In genomic region chrX:154047266-154047665, GRCh38 we compare ENCODE assay signal across 12 cellular contexts. TPM values are rescaled to one million over a fixed set of nuclear protein-coding genes. Genes with fewer than 3 reads are reported as not detected.
A peak's percentile ranks its signal among the peaks of the same experiment; 100 is the strongest.
DNase-seq lines count a peak whose midpoint lies in the region; ATAC-seq and TF ChIP-seq lines count a peak whose summit lies in the region.
"Had no signal": no experiment of that assay in that cellular context is flagged by ENCODE, and none has a peak within 500 bp of the region (broad histone marks: within the 10 kb centered on the region; RNA-seq: fewer than 3 reads in every experiment).

No MANE protein-coding gene starts in this region.

- peaks cover 41% of the 10 kb centered on the region for H3K36me3 Mint-ChIP-seq in central memory CD8-positive, alpha-beta T cell (ENCODE audit: insufficient read depth)
- peaks cover 0 to 9% of the 10 kb centered on the region in 2 donors for H3K36me3 Mint-ChIP-seq in naive B cell
- H3K36me3 Mint-ChIP-seq in activated T-cell treated with anti-CD3 and anti-CD28 coated beads, Interleukin-2, amount 50 U/mL, for 4 hours (ENCODE audit: insufficient read depth) = peaks cover 15% of the 10 kb centered on the region

- H3K27ac Mint-ChIP-seq in central memory CD8-positive, alpha-beta T cell (ENCODE audit: low read depth) = peak overlapping the region; percentile 50
- H3K27ac Mint-ChIP-seq in naive B cell = peak overlapping the region in 4 of 6 donors; percentile 45 to 84 (median 60)

- no peaks in the 10 kb centered on the region for H3K9me3 Mint-ChIP-seq in central memory CD8-positive, alpha-beta T cell
- H3K9me3 Mint-ChIP-seq in naive B cell = no peaks in the 10 kb centered on the region
- no peaks in the 10 kb centered on the region for H3K9me3 Mint-ChIP-seq in activated T-cell treated with anti-CD3 and anti-CD28 coated beads, Interleukin-2, amount 50 U/mL, for 4 hours

- ATAC-seq in central memory CD8-positive, alpha-beta T cell (replicated peaks; ENCODE audit: extremely low read depth, poor library complexity, severe bottlenecking) = no peak
- ATAC-seq in naive B cell (ENCODE audit: low read depth in 2 of 2) (no peak), GM18861 (IDR thresholded peaks at IDR 0.05; ENCODE audit: unreplicated experiment) (no peak)
- no peak for ATAC-seq in activated T-cell treated with anti-CD3 and anti-CD28 coated beads, Interleukin-2, amount 50 U/mL, for 4 hours
- ATAC-seq: PC-3 had no signal

- H3K9me3 ChIP-seq in left ventricle myocardium inferior (replicated peaks) (no peaks in the 10 kb centered on the region), SJCRH30 (replicated peaks) (no peaks in the 10 kb centered on the region)

- WGBS in urinary bladder = 16% methylated on average over 3 of the region's 3 CpGs

- no peak overlapping the region for H3K4me3 ChIP-seq in left ventricle myocardium inferior
- H3K4me3 ChIP-seq in urinary bladder (ENCODE audit: low read depth, low read length) = no peak overlapping the region
- no peak overlapping the region for H3K4me3 ChIP-seq in SJCRH30
- H3K4me3 ChIP-seq: coronary artery had no signal

- H3K4me1 ChIP-seq in left ventricle myocardium inferior = peaks cover 97% of the 10 kb centered on the region
- H3K4me1 ChIP-seq in urinary bladder (ENCODE audit: insufficient read depth) = no peaks in the 10 kb centered on the region
- no peaks in the 10 kb centered on the region for H3K4me1 ChIP-seq in SJCRH30

- H3K4me1 Mint-ChIP-seq in central memory CD8-positive, alpha-beta T cell = peaks cover 51% of the 10 kb centered on the region
- H3K4me1 Mint-ChIP-seq in naive B cell = peaks cover 17 to 31% (median 21%) of the 10 kb centered on the region in 3 donors
- peaks cover 41% of the 10 kb centered on the region for H3K4me1 Mint-ChIP-seq in activated T-cell treated with anti-CD3 and anti-CD28 coated beads, Interleukin-2, amount 50 U/mL, for 4 hours (ENCODE audit: low read depth)

- DNase-seq in left ventricle myocardium inferior (no peak), cardiac septum (ENCODE audit: low spot score) (no peak), naive B cell (no peak), SJCRH30 (no peak)
- no peak for DNase-seq in central memory CD8-positive, alpha-beta T cell (ENCODE audit: low spot score in 2 of 2)
- no peak for DNase-seq in activated T-cell treated with anti-CD3 and anti-CD28 coated beads, Interleukin-2, amount 50 U/mL, for 4 hours
- DNase-seq: NCI-H2227 treated with DMSO at 0.1 percent for 48 hours, PC-3 had no signal

- H3K27me3 Mint-ChIP-seq in central memory CD8-positive, alpha-beta T cell = no peaks in the 10 kb centered on the region
- peaks cover 0 to 7% (median 0%) of the 10 kb centered on the region in 3 donors for H3K27me3 Mint-ChIP-seq in naive B cell
- no peaks in the 10 kb centered on the region for H3K27me3 Mint-ChIP-seq in activated T-cell treated with anti-CD3 and anti-CD28 coated beads, Interleukin-2, amount 50 U/mL, for 4 hours (ENCODE audit: low read depth)
- H3K27me3 Mint-ChIP-seq: B cell had no signal

- intact Hi-C loops in left ventricle myocardium inferior (cut with micrococcal nuclease) (no loop called here), cardiac septum (cut with DNase I) (no loop called here)

- H3K4me3 Mint-ChIP-seq in central memory CD8-positive, alpha-beta T cell = no peak overlapping the region
- no peak overlapping the region for H3K4me3 Mint-ChIP-seq in naive B cell
- no peak overlapping the region for H3K4me3 Mint-ChIP-seq in activated T-cell treated with anti-CD3 and anti-CD28 coated beads, Interleukin-2, amount 50 U/mL, for 4 hours
- H3K4me3 Mint-ChIP-seq: B cell had no signal

- H3K27me3 ChIP-seq in left ventricle myocardium inferior (ENCODE audit: low read depth) (no peaks in the 10 kb centered on the region), SJCRH30 (no peaks in the 10 kb centered on the region)

- H3K36me3 ChIP-seq in left ventricle myocardium inferior = no peaks in the 10 kb centered on the region
- no peaks in the 10 kb centered on the region for H3K36me3 ChIP-seq in urinary bladder (ENCODE audit: insufficient read depth)
- no peaks in the 10 kb centered on the region for H3K36me3 ChIP-seq in SJCRH30

- H3K27ac ChIP-seq in left ventricle myocardium inferior (replicated peaks) (peak overlapping the region; percentile 73), urinary bladder (ENCODE audit: low read depth) (peak overlapping the region; percentile 23), SJCRH30 (no peak overlapping the region)

- no peak for TF ChIP-seq CTCF in left ventricle myocardium inferior (IDR thresholded peaks at IDR 0.05; ENCODE audit: borderline replicate concordance)

RNA-seq across cellular contexts. Expression of gene IRAK1, which starts 27.6 kb away (rescaled TPM):
- 40.6 TPM for total RNA-seq in left ventricle myocardium inferior
- total RNA-seq in cardiac septum = 30.6 TPM
- polyA plus RNA-seq in naive B cell (ENCODE audit: low read depth in 6 of 6) = 100 to 1,000 TPM in 1 of 6 donors, 10 to 100 TPM in 5; 57.9 to 123 (median 73.9) TPM
- 9.5 TPM for total RNA-seq in urinary bladder
- 67.2 TPM for polyA plus RNA-seq in urinary bladder
- 91.9 and 95.3 TPM in 2 replicates for total RNA-seq in SJCRH30 (2014; rRNA removed; shearing (Covaris generic))
- 100 to 1,000 TPM; 258 to 273 (median 272) TPM for total RNA-seq in activated T-cell treated with anti-CD3 and anti-CD28 coated beads, Interleukin-2, amount 50 U/mL, for 4 hours

RNA-seq across cellular contexts. Expression of gene MECP2, which starts 50.3 kb away (rescaled TPM):
- total RNA-seq in left ventricle myocardium inferior (28.3 TPM), cardiac septum (37.6 TPM), urinary bladder (30.5 TPM)
- polyA plus RNA-seq in naive B cell (ENCODE audit: low read depth in 6 of 6) (10 to 100 TPM in 5 of 6 donors, 1 to 10 TPM in 1; 4.5 to 21.0 (median 12.8) TPM), urinary bladder (25.9 TPM)
- 22.0 and 26.2 TPM in 2 replicates for total RNA-seq in SJCRH30 (2014; rRNA removed; shearing (Covaris generic))
- total RNA-seq in activated T-cell treated with anti-CD3 and anti-CD28 coated beads, Interleukin-2, amount 50 U/mL, for 4 hours = 10 to 100 TPM; 42.6 to 46.7 (median 45.7) TPM
